13 cellular contexts compared by ENCODE assay signal in genomic region chr10:91190388-91190870, GRCh38. TPM values are rescaled to one million over a fixed set of nuclear protein-coding genes. Genes with fewer than 3 reads are reported as not detected.
A peak's percentile ranks its signal among the peaks of the same experiment; 100 is the strongest.
DNase-seq lines count a peak whose midpoint lies in the region; ATAC-seq and TF ChIP-seq lines count a peak whose summit lies in the region.
"Had no signal": no experiment of that assay in that cellular context is flagged by ENCODE, and none has a peak within 500 bp of the region (broad histone marks: within the 10 kb centered on the region; RNA-seq: fewer than 3 reads in every experiment).

No MANE protein-coding gene starts in this region.

- POLR2A ChIA-PET in activated CD4-positive, alpha-beta memory T cell treated with anti-CD3 and anti-CD28 coated beads for 36 hours (lab: Charles Lee) = interaction anchor here (1.0 kb wide), 1 partner anchor 27 kb away, joined by 3 read pairs; no protein-coding TSS in a partner anchor
- POLR2A ChIA-PET in activated CD4-positive, alpha-beta memory T cell treated with anti-CD3 and anti-CD28 coated beads, Interleukin-2, amount 10 ng/mL, durations not matched to agents 7 days and 5 days (lab: Charles Lee) = no interaction called here

- no peak for TF ChIP-seq CTCF in fibroblast of the aortic adventitia (IDR thresholded peaks at IDR 0.05; ENCODE audit: insufficient read depth, low read length)

- peak overlapping the region; percentile 49 for H3K27ac Mint-ChIP-seq in activated CD4-positive, alpha-beta memory T cell treated with anti-CD3 and anti-CD28 coated beads for 36 hours
- H3K27ac Mint-ChIP-seq in activated CD4-positive, alpha-beta memory T cell treated with anti-CD3 and anti-CD28 coated beads, Interleukin-2, amount 10 ng/mL, durations not matched to agents 7 days and 5 days = no peak overlapping the region

- H3K4me3 Mint-ChIP-seq in activated CD4-positive, alpha-beta memory T cell treated with anti-CD3 and anti-CD28 coated beads for 36 hours = no peak overlapping the region
- no peak overlapping the region for H3K4me3 Mint-ChIP-seq in activated CD4-positive, alpha-beta memory T cell treated with anti-CD3 and anti-CD28 coated beads, Interleukin-2, amount 10 ng/mL, durations not matched to agents 7 days and 5 days

- peaks cover 9% of the 10 kb centered on the region for H3K36me3 Mint-ChIP-seq in activated CD4-positive, alpha-beta memory T cell treated with anti-CD3 and anti-CD28 coated beads for 36 hours
- H3K36me3 Mint-ChIP-seq in activated CD4-positive, alpha-beta memory T cell treated with anti-CD3 and anti-CD28 coated beads, Interleukin-2, amount 10 ng/mL, durations not matched to agents 7 days and 5 days (ENCODE audit: low read depth) = peaks cover 11% of the 10 kb centered on the region

- ATAC-seq in SK-N-SH treated with all-trans-retinoic acid at 6 μM for 48 hours = peak; percentile 69

- H3K4me3 ChIP-seq in fibroblast of the aortic adventitia (ENCODE audit: low read depth, low read length) = no peak overlapping the region
- H3K4me3 ChIP-seq: A549, SJCRH30 had no signal

- H3K9me3 Mint-ChIP-seq in activated CD4-positive, alpha-beta memory T cell treated with anti-CD3 and anti-CD28 coated beads for 36 hours = no peaks in the 10 kb centered on the region
- peaks cover 3% of the 10 kb centered on the region for H3K9me3 Mint-ChIP-seq in activated CD4-positive, alpha-beta memory T cell treated with anti-CD3 and anti-CD28 coated beads, Interleukin-2, amount 10 ng/mL, durations not matched to agents 7 days and 5 days

- CTCF ChIA-PET in activated CD4-positive, alpha-beta memory T cell treated with anti-CD3 and anti-CD28 coated beads for 36 hours (lab: Charles Lee) = no interaction called here
- CTCF ChIA-PET in activated CD4-positive, alpha-beta memory T cell treated with anti-CD3 and anti-CD28 coated beads, Interleukin-2, amount 10 ng/mL, durations not matched to agents 7 days and 5 days (lab: Charles Lee) = interaction anchor here (1.0 kb wide), 1 partner anchor 102 kb away, joined by 3 read pairs; no protein-coding TSS in a partner anchor

- no peak for DNase-seq in activated CD4-positive, alpha-beta memory T cell treated with anti-CD3 and anti-CD28 coated beads for 36 hours
- DNase-seq in activated CD4-positive, alpha-beta memory T cell treated with anti-CD3 and anti-CD28 coated beads, Interleukin-2, amount 10 ng/mL, durations not matched to agents 7 days and 5 days = no peak
- DNase-seq in fibroblast of the aortic adventitia (ENCODE audit: low read depth) = peak; percentile 72
- DNase-seq in substantia nigra (lab: John Stamatoyannopoulos, UW) = no peak
- no peak for DNase-seq in posterior vena cava (ENCODE audit: low spot score)
- no peak for DNase-seq in H4 (ENCODE audit: low spot score)
- no peak for DNase-seq in NCI-H146 (lab: John Stamatoyannopoulos, UW)
- DNase-seq: effector CD4-positive, alpha-beta T cell; kidney; NCI-H1694 treated with DMSO at 0.1 percent for 48 hours; SJCRH30 had no signal

- intact Hi-C loops in activated CD4-positive, alpha-beta memory T cell treated with anti-CD3 and anti-CD28 coated beads for 36 hours (cut with micrococcal nuclease) = loop anchor here (1.0 to 2.0 kb wide), 2 partner anchors 11 to 16 kb away; no protein-coding TSS in a partner anchor
- intact Hi-C loops in posterior vena cava (cut with DNase I) = no loop called here

- H3K4me1 Mint-ChIP-seq in activated CD4-positive, alpha-beta memory T cell treated with anti-CD3 and anti-CD28 coated beads for 36 hours (ENCODE audit: low read depth) = peaks cover 77% of the 10 kb centered on the region
- H3K4me1 Mint-ChIP-seq in activated CD4-positive, alpha-beta memory T cell treated with anti-CD3 and anti-CD28 coated beads, Interleukin-2, amount 10 ng/mL, durations not matched to agents 7 days and 5 days = peaks cover 26% of the 10 kb centered on the region

- H3K27me3 Mint-ChIP-seq in activated CD4-positive, alpha-beta memory T cell treated with anti-CD3 and anti-CD28 coated beads for 36 hours = no peaks in the 10 kb centered on the region
- no peaks in the 10 kb centered on the region for H3K27me3 Mint-ChIP-seq in activated CD4-positive, alpha-beta memory T cell treated with anti-CD3 and anti-CD28 coated beads, Interleukin-2, amount 10 ng/mL, durations not matched to agents 7 days and 5 days

- peak overlapping the region; percentile 84 for H3K27ac ChIP-seq in substantia nigra (ENCODE audit: low read depth, low read length, poor library complexity, severe bottlenecking)
- H3K27ac ChIP-seq: A549, SJCRH30 had no signal

TF ChIP-seq in SK-N-SH treated with all-trans-retinoic acid at 6 μM for 48 hours, 23 proteins besides CTCF, POLR2A, EP300 and RAD21:
- TF ChIP-seq ZFP3 (CRISPR knock-in tag; IDR thresholded peaks at IDR 0.05) (no peak), CREB5 (CRISPR knock-in tag; IDR thresholded peaks at IDR 0.05; ENCODE audit: low read depth) (no peak), CSDC2 (CRISPR knock-in tag; IDR thresholded peaks at IDR 0.05) (no peak), BACH2 (CRISPR knock-in tag; IDR thresholded peaks at IDR 0.05; ENCODE audit: borderline replicate concordance) (no peak), TCF4 (CRISPR knock-in tag; IDR thresholded peaks at IDR 0.05; ENCODE audit: borderline replicate concordance) (no peak), PATZ1 (CRISPR knock-in tag; IDR thresholded peaks at IDR 0.05; ENCODE audit: borderline replicate concordance) (no peak), ISL1 (CRISPR knock-in tag; IDR thresholded peaks at IDR 0.05) (no peak), TSHZ2 (CRISPR knock-in tag; IDR thresholded peaks at IDR 0.05) (no peak), ZC3H10 (CRISPR knock-in tag; IDR thresholded peaks at IDR 0.05) (no peak), ESRRG (CRISPR knock-in tag; IDR thresholded peaks at IDR 0.05) (no peak)

RNA-seq across cellular contexts. Expression of gene PCGF5, which starts 30.0 kb away (rescaled TPM):
- 10 to 100 TPM; 42.9 to 46.8 TPM for total RNA-seq in activated CD4-positive, alpha-beta memory T cell treated with anti-CD3 and anti-CD28 coated beads for 36 hours
- 10 to 100 TPM; 44.7 to 45.9 TPM for total RNA-seq in activated CD4-positive, alpha-beta memory T cell treated with anti-CD3 and anti-CD28 coated beads, Interleukin-2, amount 10 ng/mL, durations not matched to agents 7 days and 5 days
- total RNA-seq in fibroblast of the aortic adventitia (ENCODE audit: low replicate concordance) (18.2 and 44.8 TPM in 2 replicates), posterior vena cava (100 to 1,000 TPM in 1 of 2 donors, 10 to 100 TPM in 1; 60.6 to 100 TPM)
- total RNA-seq in H4 (2014; rRNA removed; shearing (Covaris generic)) = 23.4 and 29.6 TPM in 2 replicates
